29 cellular contexts compared by ENCODE assay signal in the genomic region with DNA sequence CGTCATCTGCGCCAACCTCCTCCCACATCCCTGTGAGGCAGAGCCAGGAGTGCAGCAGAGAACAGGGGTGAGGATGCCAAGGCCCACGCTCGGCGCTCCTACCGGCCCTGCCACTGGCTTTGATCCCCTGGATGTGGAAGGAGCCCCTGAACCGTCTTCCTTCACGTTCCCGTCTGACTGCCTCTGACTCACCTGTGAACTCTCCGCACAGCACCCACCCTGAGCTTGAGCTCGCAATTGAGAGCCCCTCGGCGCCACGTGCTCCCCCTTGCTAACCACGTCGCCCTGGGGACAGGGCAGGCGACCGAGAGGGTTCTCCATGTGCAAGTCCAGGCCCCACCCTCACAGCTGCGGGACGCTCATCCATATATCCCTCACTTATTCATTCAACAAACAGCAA.
"Had no signal": no experiment of that assay in that cellular context is flagged by ENCODE, and none has a peak within 500 bp of the region (broad histone marks: within the 10 kb centered on the region; RNA-seq: fewer than 3 reads in every experiment).

No MANE protein-coding gene starts in this region.

- H3K4me1 ChIP-seq: colonic mucosa, esophagus squamous epithelium, neural progenitor cell, psoas muscle, suprapubic skin, transverse colon, upper lobe of right lung, uterus had no signal

- H3K4me2 ChIP-seq: neural progenitor cell had no signal

- H3K27me3 ChIP-seq: colonic mucosa, neural progenitor cell, ovary, transverse colon, uterus had no signal

- H3K36me3 Mint-ChIP-seq: immature natural killer cell; mesothelial cell of epicardium; naive B cell; natural killer cell treated with Interleukin-12 subunit alpha and Interleukin-12 subunit beta and Interleukin-15 and Interleukin-18, amount 100 ng/mL, for 72 hours; neural progenitor cell; stimulated activated naive B cell treated with anti-CD40 and anti-IgM and Interleukin-4, amounts not matched to agents 10 μg/mL and 1 μg/mL and 100 μg/mL, for 72 hours had no signal

- H3K9ac ChIP-seq: neural progenitor cell had no signal

- H3K9me3 ChIP-seq: colonic mucosa, esophagus squamous epithelium, mucosa of descending colon, psoas muscle, suprapubic skin, transverse colon, upper lobe of right lung, uterus had no signal

- H3K4me3 Mint-ChIP-seq: dendritic cell treated with granulocyte-macrophage colony-stimulating factor and Interleukin-4, amounts not matched to agents 40 ng/mL and 50 ng/mL, for 4 days; immature natural killer cell; mesothelial cell of epicardium; naive B cell; natural killer cell treated with Interleukin-12 subunit alpha and Interleukin-12 subunit beta and Interleukin-15 and Interleukin-18, amount 100 ng/mL, for 72 hours; neural progenitor cell; stimulated activated naive B cell treated with anti-CD40 and anti-IgM and Interleukin-4, amounts not matched to agents 10 μg/mL and 1 μg/mL and 100 μg/mL, for 72 hours; stimulated activated naive CD8-positive, alpha-beta T cell treated with anti-CD3 and anti-CD28 coated beads, Interleukin-15, amount 100 ng/mL, for 72 hours had no signal

- DNase-seq: colonic mucosa; effector memory CD4-positive, alpha-beta T cell; esophagus squamous epithelium; hypothalamus; immature natural killer cell; islet precursor cell; left ventricle myocardium superior; mesenchymal stem cell; mucosa of descending colon; naive B cell; nucleus accumbens; ovary; right cardiac atrium; stimulated activated CD4-positive, alpha-beta T cell treated with anti-CD3 and anti-CD28 coated beads, Interleukin-15, amount 100 ng/mL, for 24 hours; stimulated activated CD4-positive, alpha-beta T cell treated with anti-CD3 and anti-CD28 coated beads, Interleukin-2, amount 100 ng/mL, for 48 hours; stimulated activated naive B cell treated with anti-CD40 and anti-IgM and Interleukin-4, amounts not matched to agents 10 μg/mL and 1 μg/mL and 100 μg/mL, for 72 hours; stimulated activated naive CD8-positive, alpha-beta T cell treated with anti-CD3 and anti-CD28 coated beads, Interleukin-15, amount 100 ng/mL, for 72 hours; transverse colon; upper lobe of right lung; uterus had no signal

- ATAC-seq: left ventricle myocardium superior; mucosa of descending colon; natural killer cell treated with Interleukin-12 subunit alpha and Interleukin-12 subunit beta and Interleukin-15 and Interleukin-18, amount 100 ng/mL, for 72 hours; psoas muscle; right cardiac atrium; stimulated activated naive B cell treated with anti-CD40 and anti-IgM and Interleukin-4, amounts not matched to agents 10 μg/mL and 1 μg/mL and 100 μg/mL, for 72 hours; stimulated activated naive CD8-positive, alpha-beta T cell treated with anti-CD3 and anti-CD28 coated beads, Interleukin-15, amount 100 ng/mL, for 72 hours; upper lobe of right lung had no signal

- H3K27ac Mint-ChIP-seq: dendritic cell treated with granulocyte-macrophage colony-stimulating factor and Interleukin-4, amounts not matched to agents 40 ng/mL and 50 ng/mL, for 4 days; immature natural killer cell; mesothelial cell of epicardium; naive B cell; natural killer cell treated with Interleukin-12 subunit alpha and Interleukin-12 subunit beta and Interleukin-15 and Interleukin-18, amount 100 ng/mL, for 72 hours; neural progenitor cell; stimulated activated naive B cell treated with anti-CD40 and anti-IgM and Interleukin-4, amounts not matched to agents 10 μg/mL and 1 μg/mL and 100 μg/mL, for 72 hours had no signal

- FAIRE-seq: endothelial cell of umbilical vein, frontal cortex had no signal

- H3K27ac ChIP-seq: colonic mucosa, esophagus squamous epithelium, neural progenitor cell, ovary, psoas muscle, skin epidermis, suprapubic skin, transverse colon, upper lobe of right lung, uterus had no signal

- H3K9me3 Mint-ChIP-seq: dendritic cell treated with granulocyte-macrophage colony-stimulating factor and Interleukin-4, amounts not matched to agents 40 ng/mL and 50 ng/mL, for 4 days; immature natural killer cell; natural killer cell treated with Interleukin-12 subunit alpha and Interleukin-12 subunit beta and Interleukin-15 and Interleukin-18, amount 100 ng/mL, for 72 hours; stimulated activated naive CD8-positive, alpha-beta T cell treated with anti-CD3 and anti-CD28 coated beads, Interleukin-15, amount 100 ng/mL, for 72 hours had no signal

- H3K4me1 Mint-ChIP-seq: immature natural killer cell; mesothelial cell of epicardium; naive B cell; stimulated activated naive B cell treated with anti-CD40 and anti-IgM and Interleukin-4, amounts not matched to agents 10 μg/mL and 1 μg/mL and 100 μg/mL, for 72 hours; stimulated activated naive CD8-positive, alpha-beta T cell treated with anti-CD3 and anti-CD28 coated beads, Interleukin-15, amount 100 ng/mL, for 72 hours had no signal

- H2AFZ ChIP-seq: neural progenitor cell had no signal

- H3K4me3 ChIP-seq: colonic mucosa, esophagus squamous epithelium, mucosa of descending colon, neural progenitor cell, ovary, psoas muscle, skin epidermis, suprapubic skin, transverse colon, upper lobe of right lung, uterus had no signal

- H3K27me3 Mint-ChIP-seq: dendritic cell treated with granulocyte-macrophage colony-stimulating factor and Interleukin-4, amounts not matched to agents 40 ng/mL and 50 ng/mL, for 4 days had no signal

- H3K36me3 ChIP-seq: colonic mucosa, esophagus squamous epithelium, neural progenitor cell, ovary, suprapubic skin, transverse colon, upper lobe of right lung, uterus had no signal
